In genomic region chr5:150638488-150639316, GRCh38 we compare ENCODE assay signal across 17 cellular contexts. TPM values are rescaled to one million over a fixed set of nuclear protein-coding genes. Genes with fewer than 3 reads are reported as not detected.
DNase-seq lines count a peak whose midpoint lies in the region; ATAC-seq, FAIRE-seq and TF ChIP-seq lines count a peak whose summit lies in the region.
"Had no signal": no experiment of that assay in that cellular context is flagged by ENCODE, and none has a peak within 500 bp of the region (broad histone marks: within the 10 kb centered on the region; RNA-seq: fewer than 3 reads in every experiment).

No MANE protein-coding gene starts in this region.

- FAIRE-seq in kidney (lab: Jason Lieb, UNC), result no peak

- no peaks in the 10 kb centered on the region for H3K9me3 ChIP-seq in BLaER1
- H3K9me3 ChIP-seq in SJCRH30 (replicated peaks), result no peaks in the 10 kb centered on the region
- H3K9me3 ChIP-seq in kidney (ENCODE audit: control insufficient read depth in 1 of 2, low read length in 2 of 2), result no peaks in the 10 kb centered on the region

- 0 out of 2 replicates have a peak overlapping the region, but pooled peaks have one; percentile 0 for H3K4me2 ChIP-seq in BLaER1

- TF ChIP-seq CTCF in kidney (IDR thresholded peaks at IDR 0.05; ENCODE audit: borderline replicate concordance, extremely low read depth, insufficient read depth), result no peak

- H4K20me1 ChIP-seq in BLaER1, result peaks cover 91% of the 10 kb centered on the region

- H3K27me3 ChIP-seq in BLaER1, result no peaks in the 10 kb centered on the region
- H3K27me3 ChIP-seq in SJCRH30, result no peaks in the 10 kb centered on the region

- H3K27ac ChIP-seq in BLaER1 (0 out of 2 replicates have a peak overlapping the region, but pooled peaks have one; percentile 0), SJCRH30 (peak overlapping the region; percentile 25; the same call in 1 of the 2 replicates), kidney (ENCODE audit: low read depth in 2 of 2, low read length in 2 of 2) (peak overlapping the region; percentile 48 to 93)

- DNase-seq in SJCRH30 (no peak), kidney (peak; percentile 49), sciatic nerve (ENCODE audit: low spot score) (peak; percentile 55), NCI-H226 (no peak)
- DNase-seq: activated CD4-positive, alpha-beta memory T cell treated with anti-CD3 and anti-CD28 coated beads, Interleukin-2, amount 10 ng/mL, durations not matched to agents 7 days and 5 days; GDM1; hypothalamus; NCI-H187; stimulated activated CD4-positive, alpha-beta T cell treated with anti-CD3 and anti-CD28 coated beads, Interleukin-4, amount 100 ng/mL, for 1 hour; stimulated activated naive CD8-positive, alpha-beta T cell treated with anti-CD3 and anti-CD28 coated beads, Interleukin-15, Interleukin-2, amounts not matched to agents 100 U/mL and 50 U/mL, for 24 hours; T-helper 2 cell had no signal

- H3K4me1 ChIP-seq in BLaER1, result peaks cover 91% of the 10 kb centered on the region
- peaks cover 63% of the 10 kb centered on the region for H3K4me1 ChIP-seq in SJCRH30
- peaks cover 41 to 48% of the 10 kb centered on the region in 2 donors for H3K4me1 ChIP-seq in kidney (ENCODE audit: control insufficient read depth in 1 of 2, insufficient read depth in 1 of 2, low read depth in 1 of 2, low read length in 2 of 2)

- intact Hi-C loops in kidney (cut with DNase I) (no loop called here), sciatic nerve (cut with DNase I) (no loop called here)

- ATAC-seq in sciatic nerve, result no peak
- ATAC-seq in HG03439 (IDR thresholded peaks at IDR 0.05; ENCODE audit: unreplicated experiment), result no peak
- ATAC-seq in HG03432 (IDR thresholded peaks at IDR 0.05; ENCODE audit: unreplicated experiment), result no peak
- no peak for ATAC-seq in GM19324 (IDR thresholded peaks at IDR 0.05; ENCODE audit: low FRiP score, unreplicated experiment)
- ATAC-seq: stimulated activated naive CD8-positive, alpha-beta T cell treated with anti-CD3 and anti-CD28 coated beads, Interleukin-15, Interleukin-2, amounts not matched to agents 100 U/mL and 50 U/mL, for 24 hours had no signal

- H3K36me3 ChIP-seq in BLaER1 (peaks cover 16% of the 10 kb centered on the region; the same call in 1 of the 2 replicates), SJCRH30 (no peaks in the 10 kb centered on the region), kidney (ENCODE audit: control insufficient read depth in 1 of 2, insufficient read depth in 2 of 2, low read length in 2 of 2) (no peaks in the 10 kb centered on the region)

- no peak overlapping the region for H3K9ac ChIP-seq in BLaER1
- peak overlapping the region in 1 of 2 donors; percentile 22 for H3K9ac ChIP-seq in kidney (ENCODE audit: low read length in 2 of 2)

- no peak overlapping the region for H3K4me3 ChIP-seq in BLaER1
- H3K4me3 ChIP-seq in SJCRH30, result no peak overlapping the region
- H3K4me3 ChIP-seq in kidney (ENCODE audit: low read length in 2 of 2), result no peak overlapping the region

RNA-seq across cellular contexts. Expression of gene SYNPO, which starts 1.8 kb away (rescaled TPM):
- 2.3 and 3.2 TPM in 2 replicates for total RNA-seq in SJCRH30 (2014; rRNA removed; shearing (Covaris generic))
- total RNA-seq in kidney (87.6 TPM), sciatic nerve (179 TPM)
- polyA plus RNA-seq in kidney (ENCODE audit: insufficient read depth, low read depth, low replicate concordance), result 46.3 TPM
- polyA plus RNA-seq: neural cell had no signal

RNA-seq across cellular contexts. Expression of gene MYOZ3, which starts 22.3 kb away (rescaled TPM):
- 0.02 TPM in 1 of 2 replicates, not detected in the other for total RNA-seq in SJCRH30 (2014; rRNA removed; shearing (Covaris generic))
- total RNA-seq in kidney (0.66 TPM), sciatic nerve (17.9 TPM)
- 1.3 TPM for polyA plus RNA-seq in kidney (ENCODE audit: insufficient read depth, low read depth, low replicate concordance)
- polyA plus RNA-seq: IgD-negative memory B cell, neural cell had no signal

Comparison
In these comparisons a context has a peak if more than half of its experiments do, and no peak if none do; other contexts are left out.
1. H3K27ac ChIP-seq: peak in every context shown above with its lines; median percentile 70 in kidney; 25 in SJCRH30; 0 in BLaER1.
2. DNase-seq: peak in kidney (single experiment) and sciatic nerve (single experiment); none in SJCRH30 (0 of 2) and NCI-H226 (single experiment).
3. RNA of gene SYNPO, which starts 1.8 kb away (total RNA-seq): 179 TPM in sciatic nerve (single experiment) and 87.6 TPM in kidney (single experiment); 2.3 to 3.2 TPM in SJCRH30; every median in the first group is over 10 times any median in the second.
4. RNA of gene MYOZ3, which starts 22.3 kb away (total RNA-seq): 17.9 TPM in sciatic nerve (single experiment); 0.66 TPM in kidney (single experiment) and 0.02 TPM in SJCRH30; every median in the first group is over 10 times any median in the second.